In genomic region chr3:33577588-33577987, GRCh38 we compare ENCODE assay signal across 18 cellular contexts.
"Had no signal": no experiment of that assay in that cellular context is flagged by ENCODE, and none has a peak within 500 bp of the region (broad histone marks: within the 10 kb centered on the region; RNA-seq: fewer than 3 reads in every experiment).

No MANE protein-coding gene starts in this region.

- H3K27ac Mint-ChIP-seq: activated naive CD8-positive, alpha-beta T cell treated with anti-CD3 and anti-CD28 coated beads, Interleukin-2, amount 50 U/mL, for 24 hours; activated T-helper 2 cell treated with anti-CD3 and anti-CD28 coated beads, Interferon-gamma antibody, Interleukin-2, Interleukin-4, amounts not matched to agents 10 μg/mL and 5 μg/mL and 100 μg/mL, durations not matched to agents 14 hours and 24 hours and 36 hours; nephron progenitor cell had no signal

- H3K4me3 Mint-ChIP-seq: activated naive CD4-positive, alpha-beta T cell treated with anti-CD3 and anti-CD28 coated beads for 36 hours; activated naive CD8-positive, alpha-beta T cell treated with anti-CD3 and anti-CD28 coated beads, Interleukin-2, amount 50 U/mL, for 24 hours; nephron progenitor cell had no signal

- H3K4me1 ChIP-seq: heart left ventricle, prostate gland, transverse colon had no signal

- H3K36me3 ChIP-seq: prostate gland had no signal

- DNase-seq: activated CD4-positive, alpha-beta T cell treated with anti-CD3 and anti-CD28 coated beads, Interleukin-2, amount 50 U/mL, for 4 hours; activated CD4-positive, CD25-positive, alpha-beta regulatory T cell treated with anti-CD3 and anti-CD28 coated beads, Interleukin-2, amount 50 U/mL, for 72 hours; activated naive CD4-positive, alpha-beta T cell treated with anti-CD3 and anti-CD28 coated beads for 36 hours; activated naive CD8-positive, alpha-beta T cell treated with anti-CD3 and anti-CD28 coated beads, Interleukin-2, amount 50 U/mL, for 24 hours; activated T-cell treated with anti-CD3 and anti-CD28 coated beads, Interleukin-2, amount 50 U/mL, for 1 hour; aorta; cerebellar nuclear complex; effector memory CD4-positive, alpha-beta T cell; heart left ventricle; nephron progenitor cell; right cardiac atrium; stimulated activated CD4-positive, alpha-beta T cell treated with anti-CD3 and anti-CD28 coated beads, Interleukin-4, amount 100 ng/mL, for 24 hours; stimulated activated naive CD4-positive, alpha-beta T cell treated with Interleukin-2 at 50 U/mL for 16 hours; substantia nigra; T1000; transverse colon had no signal

- H3K4me1 Mint-ChIP-seq: activated naive CD8-positive, alpha-beta T cell treated with anti-CD3 and anti-CD28 coated beads, Interleukin-2, amount 50 U/mL, for 24 hours had no signal

- H3K27ac ChIP-seq: heart left ventricle, prostate gland, transverse colon had no signal

- H3K4me3 ChIP-seq: heart left ventricle, prostate gland, transverse colon had no signal

- H3K27me3 ChIP-seq: heart left ventricle, transverse colon had no signal

- H3K9me3 Mint-ChIP-seq: activated naive CD4-positive, alpha-beta T cell treated with anti-CD3 and anti-CD28 coated beads for 36 hours; activated naive CD8-positive, alpha-beta T cell treated with anti-CD3 and anti-CD28 coated beads, Interleukin-2, amount 50 U/mL, for 24 hours; activated T-helper 2 cell treated with anti-CD3 and anti-CD28 coated beads, Interferon-gamma antibody, Interleukin-2, Interleukin-4, amounts not matched to agents 10 μg/mL and 5 μg/mL and 100 μg/mL, durations not matched to agents 14 hours and 24 hours and 36 hours; nephron progenitor cell had no signal

- H3K9me3 ChIP-seq: heart left ventricle, prostate gland, transverse colon had no signal

- ATAC-seq: activated naive CD8-positive, alpha-beta T cell treated with anti-CD3 and anti-CD28 coated beads, Interleukin-2, amount 50 U/mL, for 24 hours; heart left ventricle; right cardiac atrium had no signal

- H3K27me3 Mint-ChIP-seq: activated naive CD8-positive, alpha-beta T cell treated with anti-CD3 and anti-CD28 coated beads, Interleukin-2, amount 50 U/mL, for 24 hours had no signal
